In genomic region chr5:21219255-21219654, GRCh38 we compare ENCODE assay signal across 26 cellular contexts.
DNase-seq lines count a peak whose midpoint lies in the region; ATAC-seq, FAIRE-seq and TF ChIP-seq lines count a peak whose summit lies in the region.
"Had no signal": no experiment of that assay in that cellular context is flagged by ENCODE, and none has a peak within 500 bp of the region (broad histone marks: within the 10 kb centered on the region; RNA-seq: fewer than 3 reads in every experiment).

No MANE protein-coding gene starts in this region.

- no peaks in the 10 kb centered on the region for H3K27me3 ChIP-seq in MG63
- H3K27me3 ChIP-seq in adipocyte (replicated peaks; ENCODE audit: control insufficient read depth, insufficient read depth, low read length), result no peaks in the 10 kb centered on the region
- no peaks in the 10 kb centered on the region for H3K27me3 ChIP-seq in naive thymus-derived CD4-positive, alpha-beta T cell (ENCODE audit: control insufficient read depth in 2 of 2, insufficient read depth in 2 of 2, low read length in 2 of 2)
- H3K27me3 ChIP-seq: Peyer's patch, stomach, upper lobe of left lung had no signal

- H3K36me3 ChIP-seq in MG63, result no peaks in the 10 kb centered on the region
- no peaks in the 10 kb centered on the region for H3K36me3 ChIP-seq in adipocyte (ENCODE audit: control insufficient read depth, insufficient read depth, low read length, severe bottlenecking)
- H3K36me3 ChIP-seq in naive thymus-derived CD4-positive, alpha-beta T cell (ENCODE audit: control insufficient read depth in 2 of 3, insufficient read depth in 3 of 3, low read length in 3 of 3), result no peaks in the 10 kb centered on the region
- H3K36me3 ChIP-seq: Peyer's patch, stomach, upper lobe of left lung had no signal

- ATAC-seq in HG02610 (IDR thresholded peaks at IDR 0.05; ENCODE audit: unreplicated experiment) (no peak), Right ventricle myocardium superior (ENCODE audit: poor library complexity) (no peak)
- no peak for ATAC-seq in naive thymus-derived CD4-positive, alpha-beta T cell

- H3K27ac ChIP-seq in naive thymus-derived CD4-positive, alpha-beta T cell (ENCODE audit: low read depth, low read length), result no peak overlapping the region
- H3K27ac ChIP-seq: Peyer's patch, stomach, upper lobe of left lung had no signal

- no peaks in the 10 kb centered on the region for H3K4me1 ChIP-seq in adipocyte (ENCODE audit: control insufficient read depth, insufficient read depth, low read length)
- H3K4me1 ChIP-seq in naive thymus-derived CD4-positive, alpha-beta T cell (ENCODE audit: control insufficient read depth in 2 of 2, insufficient read depth in 2 of 2, low read length in 2 of 2), result no peaks in the 10 kb centered on the region
- H3K4me1 ChIP-seq: Caco-2, Peyer's patch, stomach, upper lobe of left lung had no signal

- H3K9me3 Mint-ChIP-seq in naive thymus-derived CD4-positive, alpha-beta T cell, result peaks cover 0 to 16% (median 5%) of the 10 kb centered on the region in 11 donors
- H3K9me3 Mint-ChIP-seq: memory B cell, nephron had no signal

- TF ChIP-seq POLR2A in H54 (IDR thresholded peaks at IDR 0.05; ENCODE audit: low read depth, low read length), result no peak

- POLR2A ChIA-PET in naive thymus-derived CD4-positive, alpha-beta T cell (lab: Charles Lee), result no interaction called here

- no peaks in the 10 kb centered on the region for H3K27me3 Mint-ChIP-seq in naive thymus-derived CD4-positive, alpha-beta T cell
- H3K27me3 Mint-ChIP-seq: activated CD4-positive, alpha-beta T cell treated with anti-CD3 and anti-CD28 coated beads, Interleukin-2, amount 10 ng/mL, durations not matched to agents 24 days and 14 days; activated naive CD8-positive, alpha-beta T cell treated with anti-CD3 and anti-CD28 coated beads, Interleukin-2, amount 10 ng/mL, durations not matched to agents 7 days and 5 days; B cell; dendritic cell treated with granulocyte-macrophage colony-stimulating factor and Interleukin-4, amounts not matched to agents 40 ng/mL and 50 ng/mL, for 4 days; memory B cell had no signal

- H3K4me3 ChIP-seq in MG63 (no peak overlapping the region), adipocyte (ENCODE audit: low read length) (no peak overlapping the region)
- H3K4me3 ChIP-seq in naive thymus-derived CD4-positive, alpha-beta T cell (ENCODE audit: low read length), result no peak overlapping the region
- H3K4me3 ChIP-seq: Peyer's patch, stomach, upper lobe of left lung had no signal

- no peaks in the 10 kb centered on the region for H3K4me1 Mint-ChIP-seq in naive thymus-derived CD4-positive, alpha-beta T cell
- H3K4me1 Mint-ChIP-seq: activated CD4-positive, alpha-beta T cell treated with anti-CD3 and anti-CD28 coated beads, Interleukin-2, amount 10 ng/mL, durations not matched to agents 24 days and 14 days; activated naive CD8-positive, alpha-beta T cell treated with anti-CD3 and anti-CD28 coated beads, Interleukin-2, amount 10 ng/mL, durations not matched to agents 7 days and 5 days; B cell; nephron had no signal

- no peak overlapping the region for H3K27ac Mint-ChIP-seq in naive thymus-derived CD4-positive, alpha-beta T cell
- H3K27ac Mint-ChIP-seq: activated CD4-positive, alpha-beta T cell treated with anti-CD3 and anti-CD28 coated beads, Interleukin-2, amount 10 ng/mL, durations not matched to agents 24 days and 14 days; activated naive CD8-positive, alpha-beta T cell treated with anti-CD3 and anti-CD28 coated beads, Interleukin-2, amount 10 ng/mL, durations not matched to agents 7 days and 5 days; activated T-helper 2 cell treated with anti-CD3 and anti-CD28 coated beads, Interferon-gamma antibody, Interleukin-2, Interleukin-4, amounts not matched to agents 10 μg/mL and 5 μg/mL and 100 μg/mL, durations not matched to agents 14 hours and 24 hours and 36 hours; B cell; dendritic cell treated with granulocyte-macrophage colony-stimulating factor and Interleukin-4, amounts not matched to agents 40 ng/mL and 50 ng/mL, for 4 days; memory B cell; nephron had no signal

- intact Hi-C loops in Right ventricle myocardium superior (cut with DNase I), result no loop called here
- intact Hi-C loops in naive thymus-derived CD4-positive, alpha-beta T cell (cut with micrococcal nuclease), result no loop called here

- no peak overlapping the region for H3K4me3 Mint-ChIP-seq in naive thymus-derived CD4-positive, alpha-beta T cell
- H3K4me3 Mint-ChIP-seq: activated CD4-positive, alpha-beta T cell treated with anti-CD3 and anti-CD28 coated beads, Interleukin-2, amount 10 ng/mL, durations not matched to agents 24 days and 14 days; activated naive CD8-positive, alpha-beta T cell treated with anti-CD3 and anti-CD28 coated beads, Interleukin-2, amount 10 ng/mL, durations not matched to agents 7 days and 5 days; B cell; dendritic cell treated with granulocyte-macrophage colony-stimulating factor and Interleukin-4, amounts not matched to agents 40 ng/mL and 50 ng/mL, for 4 days; memory B cell; nephron had no signal

- H3K9ac ChIP-seq in adipocyte (ENCODE audit: low read length), result no peak overlapping the region

- H3K9me3 ChIP-seq in MG63 (no peaks in the 10 kb centered on the region), adipocyte (ENCODE audit: control insufficient read depth, low read length) (no peaks in the 10 kb centered on the region)
- peaks cover 0 to 4% (median 0%) of the 10 kb centered on the region in 3 experiments for H3K9me3 ChIP-seq in naive thymus-derived CD4-positive, alpha-beta T cell (ENCODE audit: control insufficient read depth in 2 of 3, low read length in 3 of 3)
- H3K9me3 ChIP-seq: Caco-2, upper lobe of left lung had no signal

- DNase-seq in H54 (ENCODE audit: insufficient read length, low spot score) (peak; percentile 9), MG63 (peak; percentile 59), adipocyte (ENCODE audit: low read depth) (peak; percentile 17), left kidney (ENCODE audit: low read depth, low spot score) (peak; percentile 15), Right ventricle myocardium superior (no peak), NCI-H345 treated with DMSO at 0.1 percent for 48 hours (lab: John Stamatoyannopoulos, UW; ENCODE audit: unreplicated experiment) (no peak)
- DNase-seq in naive thymus-derived CD4-positive, alpha-beta T cell, result no peak
- DNase-seq: activated CD4-positive, alpha-beta T cell treated with anti-CD3 and anti-CD28 coated beads, Interleukin-2, amount 10 ng/mL, durations not matched to agents 24 days and 14 days; activated naive CD8-positive, alpha-beta T cell treated with anti-CD3 and anti-CD28 coated beads, Interleukin-2, amount 10 ng/mL, durations not matched to agents 7 days and 5 days; Caco-2; foreskin melanocyte; H7; hypothalamus; NCI-H2081 treated with DMSO at 0.1 percent for 48 hours; Peyer's patch; stimulated activated CD4-positive, alpha-beta T cell treated with anti-CD3 and anti-CD28 coated beads, Interleukin-2, amount 100 ng/mL, for 48 hours; stomach; SW 1271; upper lobe of left lung had no signal

- FAIRE-seq in H54 (lab: Jason Lieb, UNC), result peak; percentile 97
- FAIRE-seq: TTC549 had no signal

- CTCF ChIA-PET in naive thymus-derived CD4-positive, alpha-beta T cell (lab: Charles Lee), result no interaction called here

- H3K36me3 Mint-ChIP-seq in naive thymus-derived CD4-positive, alpha-beta T cell, result peaks cover 0 to 4% (median 0%) of the 10 kb centered on the region in 5 donors
- H3K36me3 Mint-ChIP-seq: activated naive CD8-positive, alpha-beta T cell treated with anti-CD3 and anti-CD28 coated beads, Interleukin-2, amount 10 ng/mL, durations not matched to agents 7 days and 5 days; memory B cell had no signal

Comparison
In these comparisons a context has a peak if more than half of its experiments do, and no peak if none do; other contexts are left out.
1. DNase-seq: peak in H54 (single experiment), MG63 (single experiment), adipocyte (single experiment) and left kidney (single experiment); none in Right ventricle myocardium superior (single experiment), naive thymus-derived CD4-positive, alpha-beta T cell (0 of 9) and NCI-H345 treated with DMSO at 0.1 percent for 48 hours (single experiment).